14 cellular contexts compared by ENCODE assay signal in genomic region chr11:70733327-70734325, GRCh38.
"Had no signal": no experiment of that assay in that cellular context is flagged by ENCODE, and none has a peak within 500 bp of the region (broad histone marks: within the 10 kb centered on the region; RNA-seq: fewer than 3 reads in every experiment).

No MANE protein-coding gene starts in this region.

- H3K27ac ChIP-seq: heart left ventricle, neutrophil, suprapubic skin had no signal

- H3K4me1 Mint-ChIP-seq: activated naive CD8-positive, alpha-beta T cell treated with anti-CD3 and anti-CD28 coated beads, Interleukin-2, amount 10 ng/mL, durations not matched to agents 7 days and 5 days; immature natural killer cell had no signal

- H3K36me3 ChIP-seq: heart left ventricle, neutrophil, suprapubic skin had no signal

- H3K27me3 Mint-ChIP-seq: activated naive CD8-positive, alpha-beta T cell treated with anti-CD3 and anti-CD28 coated beads, Interleukin-2, amount 10 ng/mL, durations not matched to agents 7 days and 5 days; dendritic cell treated with granulocyte-macrophage colony-stimulating factor and Interleukin-4, amounts not matched to agents 40 ng/mL and 50 ng/mL, for 4 days had no signal

- H3K27me3 ChIP-seq: heart left ventricle, neutrophil had no signal

- H3K36me3 Mint-ChIP-seq: activated naive CD8-positive, alpha-beta T cell treated with anti-CD3 and anti-CD28 coated beads, Interleukin-2, amount 10 ng/mL, durations not matched to agents 7 days and 5 days; immature natural killer cell had no signal

- ATAC-seq: activated CD4-positive, CD25-positive, alpha-beta regulatory T cell treated with anti-CD3 and anti-CD28 coated beads, Interleukin-2, amount 50 U/mL, for 24 hours; stimulated activated naive CD8-positive, alpha-beta T cell treated with anti-CD3 and anti-CD28 coated beads, Interleukin-15, Interleukin-2, amounts not matched to agents 100 U/mL and 50 U/mL, for 24 hours had no signal

- H3K9me3 Mint-ChIP-seq: activated naive CD8-positive, alpha-beta T cell treated with anti-CD3 and anti-CD28 coated beads, Interleukin-2, amount 10 ng/mL, durations not matched to agents 7 days and 5 days; activated T-helper 1 cell treated with anti-CD3 and anti-CD28 coated beads, Interleukin-12 subunit alpha, Interleukin-12 subunit beta, Interleukin-2, Interleukin-4 antibody, amounts not matched to agents 30 ng/mL and 10 ng/mL and 1 ng/mL, durations not matched to agents 14 hours and 24 hours and 36 hours; dendritic cell treated with granulocyte-macrophage colony-stimulating factor and Interleukin-4, amounts not matched to agents 40 ng/mL and 50 ng/mL, for 4 days; immature natural killer cell had no signal

- H3K4me1 ChIP-seq: heart left ventricle, suprapubic skin had no signal

- H3K9me3 ChIP-seq: heart left ventricle, neutrophil, suprapubic skin had no signal

- H3K27ac Mint-ChIP-seq: activated naive CD8-positive, alpha-beta T cell treated with anti-CD3 and anti-CD28 coated beads, Interleukin-2, amount 10 ng/mL, durations not matched to agents 7 days and 5 days; activated T-helper 1 cell treated with anti-CD3 and anti-CD28 coated beads, Interleukin-12 subunit alpha, Interleukin-12 subunit beta, Interleukin-2, Interleukin-4 antibody, amounts not matched to agents 30 ng/mL and 10 ng/mL and 1 ng/mL, durations not matched to agents 14 hours and 24 hours and 36 hours; dendritic cell treated with granulocyte-macrophage colony-stimulating factor and Interleukin-4, amounts not matched to agents 40 ng/mL and 50 ng/mL, for 4 days; immature natural killer cell had no signal

- H3K4me3 Mint-ChIP-seq: activated naive CD8-positive, alpha-beta T cell treated with anti-CD3 and anti-CD28 coated beads, Interleukin-2, amount 10 ng/mL, durations not matched to agents 7 days and 5 days; activated T-helper 1 cell treated with anti-CD3 and anti-CD28 coated beads, Interleukin-12 subunit alpha, Interleukin-12 subunit beta, Interleukin-2, Interleukin-4 antibody, amounts not matched to agents 30 ng/mL and 10 ng/mL and 1 ng/mL, durations not matched to agents 14 hours and 24 hours and 36 hours; dendritic cell treated with granulocyte-macrophage colony-stimulating factor and Interleukin-4, amounts not matched to agents 40 ng/mL and 50 ng/mL, for 4 days; immature natural killer cell had no signal

- H3K4me3 ChIP-seq: heart left ventricle, suprapubic skin had no signal

- DNase-seq: activated CD4-positive, alpha-beta T cell treated with anti-CD3 and anti-CD28 coated beads, Interleukin-2, amount 50 U/mL, for 1 hour; activated naive CD8-positive, alpha-beta T cell treated with anti-CD3 and anti-CD28 coated beads, Interleukin-2, amount 10 ng/mL, durations not matched to agents 7 days and 5 days; effector memory CD4-positive, alpha-beta T cell; immature natural killer cell; midbrain; stimulated activated CD4-positive, alpha-beta T cell treated with anti-CD3 and anti-CD28 coated beads, Interleukin-15, amount 100 ng/mL, for 24 hours; stimulated activated CD4-positive, alpha-beta T cell treated with anti-CD3 and anti-CD28 coated beads, Interleukin-4, amount 100 ng/mL, for 1 hour; stimulated activated naive CD8-positive, alpha-beta T cell treated with anti-CD3 and anti-CD28 coated beads, Interleukin-15, Interleukin-2, amounts not matched to agents 100 U/mL and 50 U/mL, for 24 hours had no signal
